ENCODE assay signal across 23 cellular contexts in genomic region chr12:42776396-42776795, GRCh38.
"Had no signal": no experiment of that assay in that cellular context is flagged by ENCODE, and none has a peak within 500 bp of the region (broad histone marks: within the 10 kb centered on the region; RNA-seq: fewer than 3 reads in every experiment).

No MANE protein-coding gene starts in this region.

- H3K36me3 Mint-ChIP-seq: immature natural killer cell; naive thymus-derived CD4-positive, alpha-beta T cell; natural killer cell treated with Interleukin-12 subunit alpha and Interleukin-12 subunit beta and Interleukin-15 and Interleukin-18, amount 100 ng/mL, for 72 hours; stimulated activated effector memory CD8-positive, alpha-beta T cell treated with anti-CD3 and anti-CD28 coated beads, Interleukin-12 subunit alpha, Interleukin-12 subunit beta, amount 100 ng/mL, for 72 hours; type B pancreatic cell had no signal

- H3K4me3 ChIP-seq: left ventricle myocardium inferior, lung, mucosa of descending colon, psoas muscle, right atrium auricular region, spleen, tibial nerve, uterus had no signal

- H3K4me1 Mint-ChIP-seq: immature natural killer cell; naive thymus-derived CD4-positive, alpha-beta T cell; stimulated activated effector memory CD8-positive, alpha-beta T cell treated with anti-CD3 and anti-CD28 coated beads, Interleukin-12 subunit alpha, Interleukin-12 subunit beta, amount 100 ng/mL, for 72 hours; stimulated activated naive CD8-positive, alpha-beta T cell treated with anti-CD3 and anti-CD28 coated beads, Interleukin-15, amount 100 ng/mL, for 72 hours had no signal

- H3K27ac Mint-ChIP-seq: immature natural killer cell; naive thymus-derived CD4-positive, alpha-beta T cell; natural killer cell treated with Interleukin-12 subunit alpha and Interleukin-12 subunit beta and Interleukin-15 and Interleukin-18, amount 100 ng/mL, for 72 hours; stimulated activated effector memory CD8-positive, alpha-beta T cell treated with anti-CD3 and anti-CD28 coated beads, Interleukin-12 subunit alpha, Interleukin-12 subunit beta, amount 100 ng/mL, for 72 hours; stimulated activated naive CD8-positive, alpha-beta T cell treated with anti-CD3 and anti-CD28 coated beads, Interleukin-15, amount 100 ng/mL, for 72 hours; type B pancreatic cell had no signal

- H3K4me1 ChIP-seq: parathyroid adenoma, spleen, uterus had no signal

- H3K27me3 ChIP-seq: right atrium auricular region, spleen, tibial nerve, uterus had no signal

- H3K4me3 Mint-ChIP-seq: immature natural killer cell; naive thymus-derived CD4-positive, alpha-beta T cell; natural killer cell treated with Interleukin-12 subunit alpha and Interleukin-12 subunit beta and Interleukin-15 and Interleukin-18, amount 100 ng/mL, for 72 hours; neural crest cell; stimulated activated effector memory CD8-positive, alpha-beta T cell treated with anti-CD3 and anti-CD28 coated beads, Interleukin-12 subunit alpha, Interleukin-12 subunit beta, amount 100 ng/mL, for 72 hours; stimulated activated naive CD8-positive, alpha-beta T cell treated with anti-CD3 and anti-CD28 coated beads, Interleukin-15, amount 100 ng/mL, for 72 hours; type B pancreatic cell had no signal

- H3K36me3 ChIP-seq: left ventricle myocardium inferior, right atrium auricular region, spleen, tibial nerve, uterus had no signal

- H3K9me3 ChIP-seq: mucosa of descending colon, uterus had no signal

- H3K27me3 Mint-ChIP-seq: natural killer cell treated with Interleukin-12 subunit alpha and Interleukin-12 subunit beta and Interleukin-15 and Interleukin-18, amount 100 ng/mL, for 72 hours; stimulated activated naive CD8-positive, alpha-beta T cell treated with anti-CD3 and anti-CD28 coated beads, Interleukin-15, amount 100 ng/mL, for 72 hours had no signal

- H3K27ac ChIP-seq: left ventricle myocardium inferior, parathyroid adenoma, psoas muscle, right atrium auricular region, spleen, uterus had no signal

- DNase-seq: hypothalamus; immature natural killer cell; left ventricle myocardium inferior; midbrain; mucosa of descending colon; naive thymus-derived CD4-positive, alpha-beta T cell; nucleus accumbens; psoas muscle; small intestine; spleen; stimulated activated CD4-positive, alpha-beta T cell treated with anti-CD3 and anti-CD28 coated beads, Interleukin-4, amount 100 ng/mL, for 24 hours; stimulated activated naive CD4-positive, alpha-beta T cell; stimulated activated naive CD8-positive, alpha-beta T cell treated with anti-CD3 and anti-CD28 coated beads, Interleukin-15, amount 100 ng/mL, for 72 hours; substantia nigra; uterus had no signal
